8 cellular contexts compared by ENCODE assay signal in genomic region chr1:160097196-160097910, GRCh38. TPM values are rescaled to one million over a fixed set of nuclear protein-coding genes. Genes with fewer than 3 reads are reported as not detected.
A peak's percentile ranks its signal among the peaks of the same experiment; 100 is the strongest.
DNase-seq lines count a peak whose midpoint lies in the region; ATAC-seq, FAIRE-seq and TF ChIP-seq lines count a peak whose summit lies in the region.

No MANE protein-coding gene starts in this region.

- no peak for ATAC-seq in activated CD8-positive, alpha-beta T cell treated with anti-CD3 and anti-CD28 coated beads, Interleukin-2, amount 10 ng/mL, durations not matched to agents 7 days and 5 days
- ATAC-seq in HG02870 (IDR thresholded peaks at IDR 0.05; ENCODE audit: unreplicated experiment) (no peak), HG03342 (IDR thresholded peaks at IDR 0.05; ENCODE audit: unreplicated experiment) (no peak)

- H3K9me3 ChIP-seq in H9 (ENCODE audit: control insufficient read depth, low read depth, low read length) (no peaks in the 10 kb centered on the region), iPS DF 6.9 (ENCODE audit: control insufficient read depth, insufficient read depth, low read length) (no peaks in the 10 kb centered on the region)

- CTCF ChIA-PET in activated CD8-positive, alpha-beta T cell treated with anti-CD3 and anti-CD28 coated beads, Interleukin-2, amount 10 ng/mL, durations not matched to agents 7 days and 5 days (lab: Charles Lee): interaction anchor here (1.1 to 4.7 kb wide), 7 partner anchors 12 to 194 kb away, joined by 3 to 88 read pairs (median 9); no protein-coding TSS in a partner anchor

- no peak for FAIRE-seq in frontal cortex (lab: Jason Lieb, UNC)

- H3K4me3 Mint-ChIP-seq in H9: peak overlapping the region; percentile 75 to 87
- H3K4me3 Mint-ChIP-seq in activated CD8-positive, alpha-beta T cell treated with anti-CD3 and anti-CD28 coated beads, Interleukin-2, amount 10 ng/mL, durations not matched to agents 7 days and 5 days: peak overlapping the region; percentile 88

- no peaks in the 10 kb centered on the region for H3K9me3 Mint-ChIP-seq in H9
- no peaks in the 10 kb centered on the region for H3K9me3 Mint-ChIP-seq in activated CD8-positive, alpha-beta T cell treated with anti-CD3 and anti-CD28 coated beads, Interleukin-2, amount 10 ng/mL, durations not matched to agents 7 days and 5 days (ENCODE audit: insufficient read depth)

- H2BK12ac ChIP-seq in H9 (ENCODE audit: insufficient read length, low read depth, low read length): no peak overlapping the region

- H2BK5ac ChIP-seq in H9 (ENCODE audit: insufficient read length, low read length): no peak overlapping the region

- no peak overlapping the region for H3K23ac ChIP-seq in H9 (ENCODE audit: insufficient read length, low read depth, low read length)

- H3K14ac ChIP-seq in H9 (ENCODE audit: insufficient read depth, low read length): peak overlapping the region; percentile 49

- H3K27me3 Mint-ChIP-seq in H9 (ENCODE audit: low read depth): peaks cover 5% of the 10 kb centered on the region
- H3K27me3 Mint-ChIP-seq in activated CD8-positive, alpha-beta T cell treated with anti-CD3 and anti-CD28 coated beads, Interleukin-2, amount 10 ng/mL, durations not matched to agents 7 days and 5 days (ENCODE audit: low read depth): no peaks in the 10 kb centered on the region

- H3K18ac ChIP-seq in H9 (ENCODE audit: insufficient read length, low read depth, low read length): no peak overlapping the region

- peak overlapping the region; percentile 72 for H3K4me2 ChIP-seq in H9 (ENCODE audit: insufficient read depth, insufficient read length, low read length)

- peaks cover 47 to 49% of the 10 kb centered on the region in 2 experiments for H3K4me1 Mint-ChIP-seq in H9
- H3K4me1 Mint-ChIP-seq in activated CD8-positive, alpha-beta T cell treated with anti-CD3 and anti-CD28 coated beads, Interleukin-2, amount 10 ng/mL, durations not matched to agents 7 days and 5 days (ENCODE audit: low read depth): peaks cover 55% of the 10 kb centered on the region

- H2BK15ac ChIP-seq in H9 (ENCODE audit: low read depth, low read length): no peak overlapping the region

- no peak overlapping the region for H2AFZ ChIP-seq in H9 (ENCODE audit: low read length)

- no peak overlapping the region for H4K8ac ChIP-seq in H9 (replicated peaks; ENCODE audit: insufficient read length, low read depth, low read length)

- H3T11ph ChIP-seq in H9 (ENCODE audit: low read length): no peak overlapping the region

- no peak overlapping the region for H4K5ac ChIP-seq in H9 (ENCODE audit: insufficient read length, low read depth, low read length)

- H3K27me3 ChIP-seq in H9 (ENCODE audit: insufficient read depth, low read length) (no peaks in the 10 kb centered on the region), iPS DF 6.9 (ENCODE audit: control insufficient read depth, insufficient read depth, low read length) (no peaks in the 10 kb centered on the region)

- peaks cover 3 to 19% (median 18%) of the 10 kb centered on the region in 3 experiments; a peak in 6 of 7 replicates for H3K36me3 Mint-ChIP-seq in H9 (ENCODE audit: insufficient read depth in 1 of 3, low read depth in 3 of 3)
- H3K36me3 Mint-ChIP-seq in activated CD8-positive, alpha-beta T cell treated with anti-CD3 and anti-CD28 coated beads, Interleukin-2, amount 10 ng/mL, durations not matched to agents 7 days and 5 days (ENCODE audit: low read depth): peaks cover 2% of the 10 kb centered on the region

- POLR2A ChIA-PET in activated CD8-positive, alpha-beta T cell treated with anti-CD3 and anti-CD28 coated beads, Interleukin-2, amount 10 ng/mL, durations not matched to agents 7 days and 5 days (lab: Charles Lee): interaction anchor here (0.6 to 1.0 kb wide), 4 partner anchors 10 to 245 kb away, joined by 3 to 5 read pairs (median 4); no protein-coding TSS in a partner anchor

- no peak overlapping the region for H2AK5ac ChIP-seq in H9 (ENCODE audit: insufficient read length, low read length)

- H3K23me2 ChIP-seq in H9 (ENCODE audit: insufficient read length, low read depth, low read length, poor library complexity, severe bottlenecking): peaks cover 12% of the 10 kb centered on the region

- peak overlapping the region; percentile 45 for H3K9ac ChIP-seq in H9 (ENCODE audit: extremely low read depth, insufficient read length, low read length)

- H3K4me3 ChIP-seq in iPS DF 6.9 (ENCODE audit: low read length): peak overlapping the region; percentile 62; the same call in 1 of the 2 replicates

- no peak for TF ChIP-seq CTCF in H9 (conservative IDR thresholded peaks at IDR 0.05)

- no CpG with 5 or more reads among the region's 5 CpGs for WGBS in H9 (ENCODE audit: extremely low coverage, insufficient read length, low lambda C conversion rate)
- no CpG with 5 or more reads among the region's 5 CpGs for WGBS in iPS DF 6.9 (ENCODE audit: insufficient coverage, insufficient read length)

- peaks cover 19% of the 10 kb centered on the region for H3K36me3 ChIP-seq in iPS DF 6.9 (ENCODE audit: control insufficient read depth, insufficient read depth, low read length)

- no peak overlapping the region for H2BK120ac ChIP-seq in H9 (ENCODE audit: low read depth, low read length, poor library complexity, severe bottlenecking)

- no peaks in the 10 kb centered on the region for H4K20me1 ChIP-seq in H9 (ENCODE audit: control insufficient read depth, insufficient read depth, insufficient read length)

- H3K79me1 ChIP-seq in H9 (ENCODE audit: insufficient read depth, low read depth, low read length, poor library complexity, severe bottlenecking): no peaks in the 10 kb centered on the region

- H3K27ac Mint-ChIP-seq in H9: peak overlapping the region; percentile 4 to 80 (median 80); a peak in 4 of 7 replicates
- peak overlapping the region; percentile 91 for H3K27ac Mint-ChIP-seq in activated CD8-positive, alpha-beta T cell treated with anti-CD3 and anti-CD28 coated beads, Interleukin-2, amount 10 ng/mL, durations not matched to agents 7 days and 5 days

- no peak overlapping the region for H2BK20ac ChIP-seq in H9 (ENCODE audit: low read depth, low read length, poor library complexity, severe bottlenecking)

- DNase-seq in H9 (no peak), iPS DF 6.9 (ENCODE audit: low read depth, low spot score) (no peak), frontal cortex (ENCODE audit: low spot score in 2 of 2) (no peak), H4 (ENCODE audit: low spot score) (no peak)
- DNase-seq in activated CD8-positive, alpha-beta T cell treated with anti-CD3 and anti-CD28 coated beads, Interleukin-2, amount 10 ng/mL, durations not matched to agents 7 days and 5 days: peak; percentile 52
- peak; percentile 45 to 49 for DNase-seq in stimulated activated CD4-positive, alpha-beta T cell treated with anti-CD3 and anti-CD28 coated beads, Interleukin-2, amount 100 ng/mL, for 24 hours

- H3K79me2 ChIP-seq in H9 (ENCODE audit: insufficient read depth, low read length): peaks cover 3% of the 10 kb centered on the region; the same call in 1 of the 2 replicates

- no peak overlapping the region for H3K27ac ChIP-seq in H9 (ENCODE audit: insufficient read length, low read depth, low read length)
- H3K27ac ChIP-seq in iPS DF 6.9 (ENCODE audit: low read length): no peak overlapping the region

- H3K56ac ChIP-seq in H9 (ENCODE audit: insufficient read length, low read depth, low read length): no peak overlapping the region

- H4K91ac ChIP-seq in H9 (ENCODE audit: insufficient read length, low read depth, low read length): no peak overlapping the region

- H3K4ac ChIP-seq in H9 (ENCODE audit: low read depth, low read length): no peak overlapping the region

- H3K4me1 ChIP-seq in H9 (ENCODE audit: insufficient read depth, low read length): peaks cover 19% of the 10 kb centered on the region
- peaks cover 24% of the 10 kb centered on the region for H3K4me1 ChIP-seq in iPS DF 6.9 (ENCODE audit: control insufficient read depth, insufficient read depth, low read length)

RNA-seq across cellular contexts. Expression of gene IGSF8, which starts 1.1 kb away (rescaled TPM):
- total RNA-seq in H9 (2021) (56.2 and 57.4 TPM in 2 replicates), frontal cortex (48.5 TPM)
- 10 to 100 TPM; 41.7 to 44.4 TPM for total RNA-seq in activated CD8-positive, alpha-beta T cell treated with anti-CD3 and anti-CD28 coated beads, Interleukin-2, amount 10 ng/mL, durations not matched to agents 7 days and 5 days
- 13.7 and 20.7 TPM in 2 replicates for total RNA-seq in H4 (2014; rRNA removed; shearing (Covaris generic))

RNA-seq across cellular contexts. Expression of gene KCNJ9, which starts 16.0 kb away (rescaled TPM):
- total RNA-seq in H9 (2021) (0.09 TPM in 2 replicates), frontal cortex (11.4 TPM)
- total RNA-seq in activated CD8-positive, alpha-beta T cell treated with anti-CD3 and anti-CD28 coated beads, Interleukin-2, amount 10 ng/mL, durations not matched to agents 7 days and 5 days: not detected
- total RNA-seq in H4 (2014; rRNA removed; shearing (Covaris generic)): not detected in 2 replicates

RNA-seq across cellular contexts. Expression of gene ATP1A2, which starts 18.2 kb away (rescaled TPM):
- total RNA-seq in H9 (2021): 3.0 and 4.6 TPM in 2 replicates
- total RNA-seq in activated CD8-positive, alpha-beta T cell treated with anti-CD3 and anti-CD28 coated beads, Interleukin-2, amount 10 ng/mL, durations not matched to agents 7 days and 5 days: not detected
- total RNA-seq in frontal cortex: 45.7 TPM
- total RNA-seq in H4 (2014; rRNA removed; shearing (Covaris generic)): 0.10 TPM in 1 of 2 replicates, not detected in the other

RNA-seq across cellular contexts. Expression of gene KCNJ10, which starts 27.4 kb away (rescaled TPM):
- total RNA-seq in H9 (2021) (0.42 and 0.44 TPM in 2 replicates), frontal cortex (1.6 TPM)
- not detected for total RNA-seq in activated CD8-positive, alpha-beta T cell treated with anti-CD3 and anti-CD28 coated beads, Interleukin-2, amount 10 ng/mL, durations not matched to agents 7 days and 5 days
- total RNA-seq in H4 (2014; rRNA removed; shearing (Covaris generic)): not detected in 2 replicates

RNA-seq across cellular contexts. Expression of gene ATP1A4, which starts 54.0 kb away (rescaled TPM):
- total RNA-seq in H9 (2021): 0.20 and 0.44 TPM in 2 replicates
- not detected for total RNA-seq in activated CD8-positive, alpha-beta T cell treated with anti-CD3 and anti-CD28 coated beads, Interleukin-2, amount 10 ng/mL, durations not matched to agents 7 days and 5 days
- total RNA-seq in frontal cortex: not detected
- not detected in 2 replicates for total RNA-seq in H4 (2014; rRNA removed; shearing (Covaris generic))

Comparison
In these comparisons a context has a peak if more than half of its experiments do, and no peak if none do; other contexts are left out.
1. DNase-seq: peak in activated CD8-positive, alpha-beta T cell treated with anti-CD3 and anti-CD28 coated beads, Interleukin-2, amount 10 ng/mL, durations not matched to agents 7 days and 5 days (single experiment) and stimulated activated CD4-positive, alpha-beta T cell treated with anti-CD3 and anti-CD28 coated beads, Interleukin-2, amount 100 ng/mL, for 24 hours (2 of 2); none in H9 (single experiment), iPS DF 6.9 (single experiment), frontal cortex (0 of 2) and H4 (single experiment).
2. RNA of gene KCNJ9, which starts 16.0 kb away (total RNA-seq): 11.4 TPM in frontal cortex (single experiment); 0.09 TPM in H9, not detected in activated CD8-positive, alpha-beta T cell treated with anti-CD3 and anti-CD28 coated beads, Interleukin-2, amount 10 ng/mL, durations not matched to agents 7 days and 5 days and not detected in H4; every median in the first group is over 10 times any median in the second.